ENCODE assay signal across 10 cellular contexts in the genomic region with DNA sequence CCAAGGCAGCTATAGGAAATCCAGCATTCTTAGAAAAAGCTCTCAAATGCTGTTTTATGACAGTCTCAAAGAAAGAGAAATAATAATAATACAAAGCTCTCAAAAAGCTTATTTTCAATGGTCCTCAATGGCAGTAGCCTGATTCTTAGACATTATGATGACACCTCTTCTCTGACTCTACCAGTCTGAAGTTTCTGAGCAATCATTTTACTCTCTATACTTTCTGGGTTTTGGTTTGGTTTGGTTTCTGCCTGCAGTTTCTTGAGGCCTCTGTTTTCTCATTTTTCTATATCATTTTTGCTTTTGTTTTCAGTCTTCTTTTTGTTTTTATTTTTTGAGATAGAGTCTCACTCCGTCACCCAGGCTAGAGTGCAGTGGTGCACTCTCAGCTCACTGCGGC. TPM values are rescaled to one million over a fixed set of nuclear protein-coding genes. Genes with fewer than 3 reads are reported as not detected.
"Had no signal": no experiment of that assay in that cellular context is flagged by ENCODE, and none has a peak within 500 bp of the region (broad histone marks: within the 10 kb centered on the region; RNA-seq: fewer than 3 reads in every experiment).

No MANE protein-coding gene starts in this region.

- H3K4me3 ChIP-seq: GM23338, K562 had no signal

- H3K4me2 ChIP-seq: GM23338 had no signal

- H2AFZ ChIP-seq: GM23338 had no signal

- ATAC-seq: GM23338, K562 had no signal

- H3K27ac ChIP-seq: HL-60 had no signal

- FAIRE-seq: H1, H54, K562 had no signal

- DNase-seq: H9, HCEC 1CT, IMR-90, Kasumi-1, KG1 had no signal

RNA-seq across cellular contexts. Expression of gene TBX15, which starts 50.2 kb away (rescaled TPM):
- total RNA-seq: IMR-90 had no signal
- polyA plus RNA-seq: GM23338, IMR-90 had no signal
